1 cellular context compared by ENCODE assay signal in genomic region chr6:158040051-158040803, GRCh38.
TF ChIP-seq lines count a peak whose summit lies in the region.

No MANE protein-coding gene starts in this region.

TF ChIP-seq in HepG2, 621 proteins besides CTCF, POLR2A, EP300 and RAD21 (continued from another document):
- TF ChIP-seq GMEB1 (CRISPR knock-in tag; IDR thresholded peaks at IDR 0.05; ENCODE audit: borderline replicate concordance) (no peak), EHMT2 (IDR thresholded peaks at IDR 0.05; ENCODE audit: borderline replicate concordance, low read depth, low read length) (no peak), TCF7 (IDR thresholded peaks at IDR 0.05; ENCODE audit: low read depth) (peak; percentile 68), ISX (CRISPR knock-in tag; conservative IDR thresholded peaks at IDR 0.05) (no peak), PAXIP1 (CRISPR knock-in tag; conservative IDR thresholded peaks at IDR 0.05) (peak; percentile 92), MED13 (CRISPR knock-in tag; IDR thresholded peaks at IDR 0.05) (peak; percentile 88; the same call in 1 of the 2 replicates), ZNF296 (CRISPR knock-in tag; conservative IDR thresholded peaks at IDR 0.05) (no peak), CREB3 (CRISPR knock-in tag; IDR thresholded peaks at IDR 0.05) (no peak), TIGD3 (CRISPR knock-in tag; IDR thresholded peaks at IDR 0.05; ENCODE audit: borderline replicate concordance) (no peak; the same call in 1 of the 2 replicates), FOXO1 (CRISPR knock-in tag; IDR thresholded peaks at IDR 0.05) (peak; percentile 87), MXD1 (CRISPR knock-in tag; IDR thresholded peaks at IDR 0.05) (no peak), AGO2 (optimal IDR thresholded peaks at IDR 0.05; ENCODE audit: low read depth, low read length) (no peak), ATF4 (CRISPR knock-in tag; IDR thresholded peaks at IDR 0.05) (peak in 1 of 2 experiments; percentile 80; a peak in 2 of 4 replicates), POLR2AphosphoS2 (IDR thresholded peaks at IDR 0.05; ENCODE audit: low read depth, low read length) (no peak), SNAPC4 (CRISPR knock-in tag; IDR thresholded peaks at IDR 0.05) (no peak), ZNF3 (CRISPR knock-in tag; IDR thresholded peaks at IDR 0.05) (no peak), ZNF33A (CRISPR knock-in tag; IDR thresholded peaks at IDR 0.05; ENCODE audit: borderline replicate concordance) (no peak), IRF2 (CRISPR knock-in tag; IDR thresholded peaks at IDR 0.05) (peak; percentile 88; the same call in 1 of the 2 replicates), HDAC6 (IDR thresholded peaks at IDR 0.05; ENCODE audit: low read depth, low read length) (no peak), ZNF275 (CRISPR knock-in tag; IDR thresholded peaks at IDR 0.05; ENCODE audit: borderline replicate concordance) (no peak), MIXL1 (CRISPR knock-in tag; IDR thresholded peaks at IDR 0.05) (peak; percentile 98), BRCA1 (CRISPR knock-in tag; IDR thresholded peaks at IDR 0.05) (0 out of 2 replicates have a peak, but pooled peaks have one; percentile 30), ZNF784 (CRISPR knock-in tag; IDR thresholded peaks at IDR 0.05; ENCODE audit: borderline replicate concordance) (no peak), TFAP4 (IDR thresholded peaks at IDR 0.05; ENCODE audit: borderline replicate concordance, low read depth) (peak; percentile 57; the same call in 1 of the 2 replicates), SCMH1 (CRISPR knock-in tag; IDR thresholded peaks at IDR 0.05; ENCODE audit: borderline replicate concordance) (no peak), PLSCR1 (CRISPR knock-in tag; IDR thresholded peaks at IDR 0.05; ENCODE audit: borderline replicate concordance) (no peak), RNF2 (conservative IDR thresholded peaks at IDR 0.05; ENCODE audit: low read depth) (no peak), ZNF570 (CRISPR knock-in tag; IDR thresholded peaks at IDR 0.05; ENCODE audit: borderline replicate concordance) (no peak), TFDP1 (CRISPR knock-in tag; IDR thresholded peaks at IDR 0.05; ENCODE audit: borderline replicate concordance) (no peak; the same call in 1 of the 2 replicates), HHEX (CRISPR knock-in tag; IDR thresholded peaks at IDR 0.05) (peak; percentile 74), ZSCAN21 (CRISPR knock-in tag; IDR thresholded peaks at IDR 0.05; ENCODE audit: borderline replicate concordance) (no peak)
